In the genomic region with DNA sequence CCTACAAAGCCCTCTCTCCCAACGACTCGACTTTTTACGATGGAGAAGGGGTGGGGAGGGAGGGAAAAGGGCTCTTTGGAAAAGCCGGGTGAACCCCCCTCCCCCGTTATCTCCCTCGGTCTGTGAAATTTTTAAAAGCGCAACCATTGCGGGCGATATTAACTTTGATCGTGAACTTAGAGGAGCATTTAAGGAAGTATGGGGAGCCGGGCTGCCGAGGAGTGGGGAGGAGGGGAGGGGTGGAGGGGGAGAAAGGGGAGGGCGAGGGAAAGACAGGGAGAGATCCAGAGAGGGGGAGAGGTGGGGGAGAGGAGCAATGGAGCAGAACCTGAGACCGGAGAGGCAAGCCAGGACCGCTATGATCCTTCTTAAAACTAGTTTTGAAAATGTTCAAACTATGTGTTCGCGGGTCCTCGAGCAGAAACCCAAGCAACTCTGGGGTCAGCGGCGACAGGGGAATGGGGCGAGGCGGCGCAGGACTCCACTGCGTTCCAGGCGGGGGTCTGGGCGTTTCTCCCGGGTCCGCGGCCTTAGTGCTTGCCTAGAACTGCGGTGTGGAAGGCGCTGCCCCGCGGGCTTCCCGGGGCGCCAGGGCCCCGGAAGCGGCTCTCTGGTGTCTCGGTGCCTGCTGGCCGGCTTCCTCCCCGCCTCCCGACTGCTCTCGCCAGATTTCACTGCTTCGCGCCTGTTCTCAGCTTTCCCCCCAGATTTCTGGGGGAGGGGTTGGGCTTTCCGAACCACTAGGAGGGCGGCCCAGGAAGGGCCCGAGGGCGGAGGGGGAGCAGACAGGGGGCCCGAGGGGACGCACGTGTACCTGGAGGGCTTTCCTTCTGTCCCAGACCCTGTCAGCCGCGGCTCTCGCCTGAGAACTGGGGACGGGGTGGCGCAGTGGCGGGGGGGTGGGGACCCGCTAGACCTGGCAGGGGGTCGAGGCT, we compare ENCODE assay signal across 1 cellular context.
A peak's percentile ranks its signal among the peaks of the same experiment; 100 is the strongest.
TF ChIP-seq lines count a peak whose summit lies in the region.

A gene (minus strand): TSS at position 871 of the 935 bp plus-strand sequence.

TF ChIP-seq in SK-N-SH, 30 proteins besides CTCF, POLR2A, EP300 and RAD21 (continued from another document):
- TF ChIP-seq EZH2phosphoT487 (IDR thresholded peaks at IDR 0.05; ENCODE audit: borderline replicate concordance, low read depth), result peak; percentile 79; the same call in 1 of the 2 replicates
